17 cellular contexts compared by ENCODE assay signal in genomic region chr2:113195923-113196501, GRCh38. TPM values are rescaled to one million over a fixed set of nuclear protein-coding genes. Genes with fewer than 3 reads are reported as not detected.
DNase-seq lines count a peak whose midpoint lies in the region; ATAC-seq and TF ChIP-seq lines count a peak whose summit lies in the region.
"Had no signal": no experiment of that assay in that cellular context is flagged by ENCODE, and none has a peak within 500 bp of the region (broad histone marks: within the 10 kb centered on the region; RNA-seq: fewer than 3 reads in every experiment).

No MANE protein-coding gene starts in this region.

- peaks cover 9% of the 10 kb centered on the region for H3K4me1 ChIP-seq in CD8-positive, alpha-beta memory T cell (ENCODE audit: insufficient read depth, low read length)
- H3K4me1 ChIP-seq in neutrophil (ENCODE audit: control insufficient read depth in 1 of 2, insufficient read depth in 1 of 2, low read depth in 1 of 2, low read length in 1 of 2): peaks cover under 1 to 16% of the 10 kb centered on the region in 2 experiments

- H3K4me1 Mint-ChIP-seq in CD8-positive, alpha-beta memory T cell: peaks cover 9 to 38% (median 14%) of the 10 kb centered on the region in 3 donors
- peaks cover 19% of the 10 kb centered on the region for H3K4me1 Mint-ChIP-seq in T-helper 17 cell

- no peaks in the 10 kb centered on the region for H3K27me3 ChIP-seq in CD8-positive, alpha-beta memory T cell (ENCODE audit: insufficient read depth, low read length, poor library complexity, severe bottlenecking)
- H3K27me3 ChIP-seq in neutrophil: no peaks in the 10 kb centered on the region
- H3K27me3 ChIP-seq: pancreas, sigmoid colon had no signal

- no peak for DNase-seq in CD8-positive, alpha-beta memory T cell
- DNase-seq in T-helper 17 cell: no peak
- peak; percentile 6 for DNase-seq in cerebellar cortex (ENCODE audit: low spot score)
- no peak for DNase-seq in COLO829 (ENCODE audit: low spot score)
- DNase-seq in left lobe of liver (ENCODE audit: low spot score): no peak
- DNase-seq in GM20000 (ENCODE audit: low spot score): no peak
- DNase-seq: activated gamma-delta T cell, DMS153, HFFc6, Karpas-422, mucosa of descending colon, NCI-H1092, NCI-H2081 treated with DMSO at 0.1 percent for 48 hours, NCI-H510A treated with DMSO at 0.1 percent for 48 hours, pancreas, sigmoid colon had no signal

- H3K4me3 ChIP-seq in CD8-positive, alpha-beta memory T cell (ENCODE audit: low read length): no peak overlapping the region
- no peak overlapping the region for H3K4me3 ChIP-seq in neutrophil (ENCODE audit: low read depth in 1 of 2, low read length in 1 of 2)
- H3K4me3 ChIP-seq: mucosa of descending colon, pancreas, sigmoid colon had no signal

- H3K27me3 Mint-ChIP-seq in CD8-positive, alpha-beta memory T cell: no peaks in the 10 kb centered on the region
- no peaks in the 10 kb centered on the region for H3K27me3 Mint-ChIP-seq in T-helper 17 cell

- H3K9me3 Mint-ChIP-seq in CD8-positive, alpha-beta memory T cell: no peaks in the 10 kb centered on the region
- H3K9me3 Mint-ChIP-seq: HFFc6 had no signal

- POLR2A ChIA-PET in CD8-positive, alpha-beta memory T cell (lab: Charles Lee): no interaction called here

- TF ChIP-seq CTCF in neutrophil (IDR thresholded peaks at IDR 0.05): no peak
- TF ChIP-seq CTCF in GM20000 (IDR thresholded peaks at IDR 0.05; ENCODE audit: extremely low read depth, missing control alignments): no peak

- no peak for ATAC-seq in T-helper 17 cell
- ATAC-seq in left lobe of liver: no peak
- ATAC-seq: mucosa of descending colon, pancreas had no signal

- H3K36me3 ChIP-seq in CD8-positive, alpha-beta memory T cell (ENCODE audit: insufficient read depth, low read length): peaks cover 79% of the 10 kb centered on the region
- H3K36me3 ChIP-seq in neutrophil: peaks cover 100% of the 10 kb centered on the region
- H3K36me3 ChIP-seq: pancreas, sigmoid colon had no signal

- H3K27ac Mint-ChIP-seq in CD8-positive, alpha-beta memory T cell: peak overlapping the region in 7 of 8 donors; percentile 35 to 89 (median 69)
- peak overlapping the region; percentile 91 for H3K27ac Mint-ChIP-seq in T-helper 17 cell
- H3K27ac Mint-ChIP-seq: HFFc6 had no signal

- H3K27ac ChIP-seq in CD8-positive, alpha-beta memory T cell (ENCODE audit: low read depth, low read length): no peak overlapping the region
- H3K27ac ChIP-seq in neutrophil: peak overlapping the region; percentile 26
- H3K27ac ChIP-seq: pancreas, sigmoid colon had no signal

- peaks cover 5 to 93% (median 32%) of the 10 kb centered on the region in 3 donors for H3K36me3 Mint-ChIP-seq in CD8-positive, alpha-beta memory T cell
- peaks cover 16% of the 10 kb centered on the region for H3K36me3 Mint-ChIP-seq in T-helper 17 cell (ENCODE audit: low read depth)

- CTCF ChIA-PET in CD8-positive, alpha-beta memory T cell (lab: Charles Lee): interaction anchor here (1.8 to 18.6 kb wide), 5 partner anchors 14 to 194 kb away, joined by 5 to 470 read pairs (median 92); partner anchors contain the start of gene PSD4

- no peak overlapping the region for H3K4me3 Mint-ChIP-seq in CD8-positive, alpha-beta memory T cell
- no peak overlapping the region for H3K4me3 Mint-ChIP-seq in T-helper 17 cell
- H3K4me3 Mint-ChIP-seq: HFFc6 had no signal

- no peaks in the 10 kb centered on the region for H3K9me3 ChIP-seq in CD8-positive, alpha-beta memory T cell (ENCODE audit: low read length)
- H3K9me3 ChIP-seq in T-helper 17 cell (ENCODE audit: control insufficient read depth, low read length, poor library complexity, severe bottlenecking) (no peaks in the 10 kb centered on the region), neutrophil (no peaks in the 10 kb centered on the region)
- H3K9me3 ChIP-seq: mucosa of descending colon, pancreas, sigmoid colon had no signal

RNA-seq across cellular contexts. Expression of gene PSD4, which starts 22.2 kb away (rescaled TPM):
- 100 to 1,000 TPM; 192 to 193 TPM for total RNA-seq in CD8-positive, alpha-beta memory T cell
- 42.1 TPM for polyA plus RNA-seq in CD8-positive, alpha-beta memory T cell
- total RNA-seq in T-helper 17 cell (100 to 1,000 TPM; 141 to 160 TPM), left lobe of liver (60.3 TPM)
